ENCODE assay signal across 1 cellular context in the genomic region with DNA sequence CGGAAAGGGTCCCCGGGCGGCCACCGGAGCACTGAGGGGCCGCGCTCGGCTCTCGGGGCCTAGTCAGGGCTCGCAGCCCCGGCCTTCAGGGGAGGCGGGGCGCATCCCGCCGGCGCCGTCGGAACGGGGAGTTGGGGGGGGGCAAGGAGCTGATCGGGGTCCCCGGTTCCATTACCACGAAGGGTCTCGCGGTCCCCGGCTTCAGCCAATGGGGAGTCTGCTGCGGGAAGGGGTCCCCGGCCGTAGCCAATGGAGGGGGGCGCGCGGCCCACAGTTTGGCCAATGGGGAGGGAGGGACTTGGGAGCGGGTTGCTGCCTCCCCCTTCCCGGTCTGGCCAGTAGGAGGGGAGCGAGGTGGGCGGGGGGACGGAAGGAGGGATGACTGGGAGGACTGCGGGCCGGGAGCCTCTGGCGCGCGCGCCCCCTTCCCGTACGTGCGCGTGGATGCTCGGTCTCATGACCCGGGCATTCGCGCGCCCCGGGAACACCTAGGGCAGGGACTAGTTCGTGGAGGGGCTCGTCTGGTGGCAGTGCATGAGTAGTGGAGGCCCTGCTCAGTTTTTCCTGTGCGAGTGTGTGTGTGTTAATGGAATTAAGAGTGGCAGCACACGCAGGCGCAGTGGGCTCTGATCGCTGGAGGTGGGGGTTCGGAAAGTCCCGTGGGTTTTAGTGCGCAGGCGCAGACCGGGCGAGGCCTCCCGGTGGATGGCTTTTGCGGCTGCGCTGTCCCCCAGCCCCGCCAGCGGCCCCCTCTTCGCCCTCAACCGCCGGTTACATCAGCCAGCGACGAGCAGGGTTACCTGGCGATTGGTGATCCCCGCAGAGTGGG.
TF ChIP-seq lines count a peak whose summit lies in the region.

No MANE protein-coding gene starts in this region.

TF ChIP-seq in GM12878, 131 proteins besides CTCF, POLR2A, EP300 and RAD21 (continued from another document):
- no peak; the same call in 1 of the 2 replicates for TF ChIP-seq ZNF687 (IDR thresholded peaks at IDR 0.05)
- TF ChIP-seq ZNF217 (IDR thresholded peaks at IDR 0.05) = no peak
- TF ChIP-seq SMAD1 (IDR thresholded peaks at IDR 0.05; ENCODE audit: low read depth, partially characterized antibody) = no peak
- TF ChIP-seq SMC3 (IDR thresholded peaks at IDR 0.05; ENCODE audit: borderline replicate concordance, low read length) = no peak
- peak; percentile 63; the same call in 1 of the 2 replicates for TF ChIP-seq SMAD5 (IDR thresholded peaks at IDR 0.05; ENCODE audit: low read depth)
- TF ChIP-seq RB1 (IDR thresholded peaks at IDR 0.05; ENCODE audit: borderline replicate concordance) = peak; percentile 27; the same call in 1 of the 2 replicates
- TF ChIP-seq HDGF (IDR thresholded peaks at IDR 0.05) = peak; percentile 99
- TF ChIP-seq, protein P1, sequence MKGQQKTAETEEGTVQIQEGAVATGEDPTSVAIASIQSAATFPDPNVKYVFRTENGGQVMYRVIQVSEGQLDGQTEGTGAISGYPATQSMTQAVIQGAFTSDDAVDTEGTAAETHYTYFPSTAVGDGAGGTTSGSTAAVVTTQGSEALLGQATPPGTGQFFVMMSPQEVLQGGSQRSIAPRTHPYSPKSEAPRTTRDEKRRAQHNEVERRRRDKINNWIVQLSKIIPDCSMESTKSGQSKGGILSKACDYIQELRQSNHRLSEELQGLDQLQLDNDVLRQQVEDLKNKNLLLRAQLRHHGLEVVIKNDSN (IDR thresholded peaks at IDR 0.05; ENCODE audit: borderline replicate concordance, extremely low read length, insufficient read depth, low read depth, low read length) = peak; percentile 7
- no peak for TF ChIP-seq NFIC (IDR thresholded peaks at IDR 0.05; ENCODE audit: low read depth, low read length)
- TF ChIP-seq, protein P2, sequence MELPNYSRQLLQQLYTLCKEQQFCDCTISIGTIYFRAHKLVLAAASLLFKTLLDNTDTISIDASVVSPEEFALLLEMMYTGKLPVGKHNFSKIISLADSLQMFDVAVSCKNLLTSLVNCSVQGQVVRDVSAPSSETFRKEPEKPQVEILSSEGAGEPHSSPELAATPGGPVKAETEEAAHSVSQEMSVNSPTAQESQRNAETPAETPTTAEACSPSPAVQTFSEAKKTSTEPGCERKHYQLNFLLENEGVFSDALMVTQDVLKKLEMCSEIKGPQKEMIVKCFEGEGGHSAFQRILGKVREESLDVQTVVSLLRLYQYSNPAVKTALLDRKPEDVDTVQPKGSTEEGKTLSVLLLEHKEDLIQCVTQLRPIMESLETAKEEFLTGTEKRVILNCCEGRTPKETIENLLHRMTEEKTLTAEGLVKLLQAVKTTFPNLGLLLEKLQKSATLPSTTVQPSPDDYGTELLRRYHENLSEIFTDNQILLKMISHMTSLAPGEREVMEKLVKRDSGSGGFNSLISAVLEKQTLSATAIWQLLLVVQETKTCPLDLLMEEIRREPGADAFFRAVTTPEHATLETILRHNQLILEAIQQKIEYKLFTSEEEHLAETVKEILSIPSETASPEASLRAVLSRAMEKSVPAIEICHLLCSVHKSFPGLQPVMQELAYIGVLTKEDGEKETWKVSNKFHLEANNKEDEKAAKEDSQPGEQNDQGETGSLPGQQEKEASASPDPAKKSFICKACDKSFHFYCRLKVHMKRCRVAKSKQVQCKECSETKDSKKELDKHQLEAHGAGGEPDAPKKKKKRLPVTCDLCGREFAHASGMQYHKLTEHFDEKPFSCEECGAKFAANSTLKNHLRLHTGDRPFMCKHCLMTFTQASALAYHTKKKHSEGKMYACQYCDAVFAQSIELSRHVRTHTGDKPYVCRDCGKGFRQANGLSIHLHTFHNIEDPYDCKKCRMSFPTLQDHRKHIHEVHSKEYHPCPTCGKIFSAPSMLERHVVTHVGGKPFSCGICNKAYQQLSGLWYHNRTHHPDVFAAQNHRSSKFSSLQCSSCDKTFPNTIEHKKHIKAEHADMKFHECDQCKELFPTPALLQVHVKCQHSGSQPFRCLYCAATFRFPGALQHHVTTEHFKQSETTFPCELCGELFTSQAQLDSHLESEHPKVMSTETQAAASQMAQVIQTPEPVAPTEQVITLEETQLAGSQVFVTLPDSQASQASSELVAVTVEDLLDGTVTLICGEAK (IDR thresholded peaks at IDR 0.05; ENCODE audit: borderline replicate concordance) = peak; percentile 65; the same call in 1 of the 2 replicates
- TF ChIP-seq BACH1 (IDR thresholded peaks at IDR 0.05; ENCODE audit: borderline replicate concordance) = peak; percentile 83
- no peak for TF ChIP-seq IRF5 (IDR thresholded peaks at IDR 0.05; ENCODE audit: borderline replicate concordance)
- TF ChIP-seq MEF2A (IDR thresholded peaks at IDR 0.05; ENCODE audit: insufficient read depth, low read depth, low read length) = no peak
- peak; percentile 93 for TF ChIP-seq POLR2AphosphoS5 (IDR thresholded peaks at IDR 0.05; ENCODE audit: low read length)
- TF ChIP-seq YBX1 (IDR thresholded peaks at IDR 0.05) = no peak
- peak; percentile 59; the same call in 1 of the 2 replicates for TF ChIP-seq NKRF (conservative IDR thresholded peaks at IDR 0.05)
- no peak; the same call in 1 of the 2 replicates for TF ChIP-seq SIN3A (IDR thresholded peaks at IDR 0.05; ENCODE audit: low read depth, low read length)
